Comparison of ENCODE assay signal across 8 cellular contexts in the genomic region with DNA sequence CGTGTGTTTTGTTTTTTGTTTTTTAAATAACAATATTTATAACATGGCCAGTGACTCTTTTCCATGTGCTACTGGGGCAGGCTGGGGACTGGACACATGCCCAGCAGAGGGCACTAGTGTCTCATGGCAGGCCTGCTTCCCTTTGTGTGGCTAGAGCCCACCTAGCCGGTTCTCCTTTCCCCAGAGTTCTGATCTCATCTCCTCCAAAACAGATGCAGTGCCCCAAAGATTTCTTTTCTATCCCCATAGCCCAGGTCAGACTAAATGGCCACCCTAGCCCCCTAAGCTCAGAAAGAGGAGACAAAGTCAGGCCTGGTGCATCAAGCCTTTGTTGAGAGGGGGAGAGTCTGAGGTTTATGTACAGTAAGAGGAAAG. TPM values are rescaled to one million over a fixed set of nuclear protein-coding genes. Genes with fewer than 3 reads are reported as not detected.
A peak's percentile ranks its signal among the peaks of the same experiment; 100 is the strongest.
DNase-seq lines count a peak whose midpoint lies in the region; ATAC-seq, FAIRE-seq and TF ChIP-seq lines count a peak whose summit lies in the region.

No MANE protein-coding gene starts in this region.

- H3K4me3 ChIP-seq in WERI-Rb-1 (ENCODE audit: low read depth, low read length) (no peak overlapping the region), brain microvascular endothelial cell (ENCODE audit: low read depth, low read length) (no peak overlapping the region)

- TF ChIP-seq POLR2A in GM12892 (IDR thresholded peaks at IDR 0.05; ENCODE audit: low read depth, low read length) = no peak

- peaks cover 0 to 1% (median 1%) of the 10 kb centered on the region in 3 donors for H3K27me3 Mint-ChIP-seq in immature natural killer cell (ENCODE audit: low read depth in 3 of 3)

- no peak overlapping the region for H3K27ac ChIP-seq in WERI-Rb-1
- H3K27ac ChIP-seq in brain microvascular endothelial cell = no peak overlapping the region

- no peak for ATAC-seq in GM18858 (IDR thresholded peaks at IDR 0.05; ENCODE audit: unreplicated experiment)

- H3K27me3 ChIP-seq in WERI-Rb-1 (ENCODE audit: insufficient read depth, low read depth, severe bottlenecking) (no peaks in the 10 kb centered on the region), brain microvascular endothelial cell (replicated peaks) (no peaks in the 10 kb centered on the region)

- H3K9me3 Mint-ChIP-seq in immature natural killer cell = no peaks in the 10 kb centered on the region

- peaks cover 0 to 35% (median 5%) of the 10 kb centered on the region in 3 donors for H3K36me3 Mint-ChIP-seq in immature natural killer cell

- in situ Hi-C loops in brain microvascular endothelial cell (cut with HindIII; ENCODE audit: low pct_ligation_motif_present, low sequenced_read_pairs) = loop anchor here (5.0 kb wide), 1 partner anchor 63 kb away; the partner anchor contains the start of gene FMNL3

- TF ChIP-seq CTCF in WERI-Rb-1 (IDR thresholded peaks at IDR 0.05; ENCODE audit: low read depth, low read length) (peak; percentile 92), brain microvascular endothelial cell (IDR thresholded peaks at IDR 0.05; ENCODE audit: low read depth, low read length, missing control alignments) (peak; percentile 97)

- H3K4me1 Mint-ChIP-seq in immature natural killer cell = peaks cover 29 to 31% of the 10 kb centered on the region in 2 donors

- H3K36me3 ChIP-seq in WERI-Rb-1 (peaks cover 58% of the 10 kb centered on the region), brain microvascular endothelial cell (replicated peaks) (peaks cover 65% of the 10 kb centered on the region)

- peak; percentile 95 for DNase-seq in 8988T
- DNase-seq in GM12892 (ENCODE audit: insufficient read length) = peak; percentile 89
- DNase-seq in NCI-H2029 treated with DMSO at 0.1 percent for 48 hours (lab: John Stamatoyannopoulos, UW) = peak; percentile 49
- DNase-seq in WERI-Rb-1 = peak; percentile 77
- peak; percentile 57 for DNase-seq in brain microvascular endothelial cell
- DNase-seq in immature natural killer cell = peak; percentile 77 to 81 (median 79)
- peak; percentile 60 to 63 for DNase-seq in stimulated activated CD4-positive, alpha-beta T cell treated with anti-CD3 and anti-CD28 coated beads, Interleukin-15, amount 100 ng/mL, for 1 hour (ENCODE audit: low read depth in 1 of 2, low spot score in 1 of 2)

- no peaks in the 10 kb centered on the region for H3K9me3 ChIP-seq in WERI-Rb-1 (ENCODE audit: severe bottlenecking)

- peak; percentile 65 for FAIRE-seq in GM12892 (lab: Jason Lieb, UNC)

- peak overlapping the region; percentile 43 to 90 (median 78) for H3K27ac Mint-ChIP-seq in immature natural killer cell

- peak overlapping the region in 3 of 5 donors; percentile 2 to 33 (median 28) for H3K4me3 Mint-ChIP-seq in immature natural killer cell

RNA-seq across cellular contexts. Expression of gene PRPF40B, which starts 21.2 kb away (rescaled TPM):
- polyA plus RNA-seq in GM12892 (2012; ENCODE audit: missing spikeins) = 8.9 TPM
- 1 to 10 TPM; 2.4 to 3.2 (median 2.8) TPM for polyA plus RNA-seq in immature natural killer cell

RNA-seq across cellular contexts. Expression of gene FAM186B, which starts 39.2 kb away (rescaled TPM):
- 1.9 TPM for polyA plus RNA-seq in GM12892 (2012; ENCODE audit: missing spikeins)
- not detected for polyA plus RNA-seq in immature natural killer cell
